In the genomic region with DNA sequence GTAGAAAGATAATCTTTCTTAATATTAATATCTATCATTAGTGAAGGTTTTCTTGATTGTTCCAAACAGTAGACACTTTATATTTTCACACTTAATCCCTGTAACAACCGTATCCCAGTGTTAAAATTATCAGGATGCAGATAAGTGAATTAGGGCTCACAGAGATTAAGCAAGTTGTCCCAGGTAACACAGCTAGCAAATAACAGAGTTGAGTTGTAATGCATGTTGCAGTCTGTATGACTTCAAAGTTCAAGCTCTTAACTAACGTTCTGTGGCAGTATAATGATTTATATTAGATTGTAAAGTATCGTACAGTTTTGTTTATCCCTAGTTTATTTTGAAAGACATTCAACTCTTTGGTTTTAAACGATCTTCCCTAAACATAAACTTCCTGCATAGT, we compare ENCODE assay signal across 28 cellular contexts.
"Had no signal": no experiment of that assay in that cellular context is flagged by ENCODE, and none has a peak within 500 bp of the region (broad histone marks: within the 10 kb centered on the region; RNA-seq: fewer than 3 reads in every experiment).

No MANE protein-coding gene starts in this region.

- FAIRE-seq: colon, endometrium, endothelial cell of umbilical vein, frontal cortex had no signal

- H3K36me3 ChIP-seq: colonic mucosa, esophagus muscularis mucosa, esophagus squamous epithelium, gastrocnemius medialis, gastroesophageal sphincter, heart left ventricle, heart right ventricle had no signal

- DNase-seq: colonic mucosa; cortex of kidney; dermis blood vessel endothelial cell; dorsolateral prefrontal cortex; effector CD4-positive, alpha-beta T cell; effector CD8-positive, alpha-beta T cell; effector memory CD4-positive, alpha-beta T cell; effector memory CD8-positive, alpha-beta T cell; endodermal cell; erythroblast; esophagus squamous epithelium; foreskin fibroblast; foreskin keratinocyte; foreskin melanocyte; gastrocnemius medialis; glutamatergic neuron; head of caudate nucleus; heart left ventricle; heart right ventricle had no signal

- H3K27me3 ChIP-seq: colonic mucosa, esophagus muscularis mucosa, esophagus squamous epithelium, foreskin keratinocyte, gastrocnemius medialis, gastroesophageal sphincter, heart left ventricle, heart right ventricle had no signal

- H3K9me3 ChIP-seq: colonic mucosa, esophagus muscularis mucosa, esophagus squamous epithelium, gastrocnemius medialis, gastroesophageal sphincter, heart left ventricle, heart right ventricle had no signal

- H3K4me3 ChIP-seq: colonic mucosa, coronary artery, dorsolateral prefrontal cortex, esophagus muscularis mucosa, esophagus squamous epithelium, gastrocnemius medialis, gastroesophageal sphincter, heart left ventricle, heart right ventricle had no signal

- H3K27ac ChIP-seq: colonic mucosa, coronary artery, dorsolateral prefrontal cortex, epithelial cell of prostate, esophagus muscularis mucosa, esophagus squamous epithelium, foreskin keratinocyte, gastrocnemius medialis, gastroesophageal sphincter, heart left ventricle, heart right ventricle had no signal

- H3K4me1 ChIP-seq: colonic mucosa, esophagus muscularis mucosa, foreskin keratinocyte, gastrocnemius medialis, gastroesophageal sphincter, heart left ventricle, heart right ventricle had no signal

- ATAC-seq: effector memory CD8-positive, alpha-beta T cell; esophagus mucosa; foreskin keratinocyte; gastrocnemius medialis; gastroesophageal sphincter; heart left ventricle; heart right ventricle had no signal
